ENCODE assay signal across 8 cellular contexts in genomic region chr10:14953452-14954000, GRCh38. TPM values are rescaled to one million over a fixed set of nuclear protein-coding genes. Genes with fewer than 3 reads are reported as not detected.
A peak's percentile ranks its signal among the peaks of the same experiment; 100 is the strongest.
DNase-seq lines count a peak whose midpoint lies in the region; ATAC-seq and TF ChIP-seq lines count a peak whose summit lies in the region.

No MANE protein-coding gene starts in this region.

- ATAC-seq in GM18858 (IDR thresholded peaks at IDR 0.05; ENCODE audit: unreplicated experiment) (peak; percentile 20), HG03045 (IDR thresholded peaks at IDR 0.05; ENCODE audit: unreplicated experiment) (peak; percentile 31), Panc1 (peak; percentile 85)

- peaks cover 31% of the 10 kb centered on the region for H4K20me1 ChIP-seq in BLaER1

- no peak for TF ChIP-seq CTCF in Panc1 (IDR thresholded peaks at IDR 0.05)
- no peak for TF ChIP-seq CTCF in lower leg skin (IDR thresholded peaks at IDR 0.05)
- TF ChIP-seq CTCF in testis (IDR thresholded peaks at IDR 0.05), result no peak

- no TSS peak for BruUV-seq in Panc1 (replicated peaks; lab: Mats Ljungman, UMichigan)

- H3K4me2 ChIP-seq in BLaER1, result peak overlapping the region; percentile 89

- H3K27me3 ChIP-seq in BLaER1, result no peaks in the 10 kb centered on the region
- no peaks in the 10 kb centered on the region for H3K27me3 ChIP-seq in Panc1 (ENCODE audit: control insufficient read depth, insufficient read depth, low read length)
- H3K27me3 ChIP-seq in testis, result no peaks in the 10 kb centered on the region

- no peak for TF ChIP-seq POLR2A in lower leg skin (IDR thresholded peaks at IDR 0.05)
- no peak for TF ChIP-seq POLR2A in testis (IDR thresholded peaks at IDR 0.05)

- intact Hi-C loops in Panc1 (cut with micrococcal nuclease; ENCODE audit: unreplicated experiment) (no loop called here), lower leg skin (cut with DNase I; ENCODE audit: low total_unique reads) (loop anchor here (10.0 kb wide), 1 partner anchor 69 kb away; no protein-coding TSS in a partner anchor), testis (cut with DNase I; ENCODE audit: low total_unique reads) (loop anchor here (10.0 kb wide), 1 partner anchor 141 kb away; the partner anchor contains the start of gene RPP38)

- H3K9ac ChIP-seq in BLaER1, result peak overlapping the region; percentile 87

- in situ Hi-C loops in Panc1 (cut with HindIII; ENCODE audit: low pct_unique_long_range_greater_than_20kb, low sequenced_read_pairs), result no loop called here

- CTCF ChIA-PET in Panc1 (lab: Charles Lee), result no interaction called here

- H3K27ac ChIP-seq in BLaER1 (peak overlapping the region; percentile 90), Panc1 (ENCODE audit: low read length) (peak overlapping the region; percentile 91), cingulate gyrus (ENCODE audit: low read depth, low read length) (peak overlapping the region; percentile 47), testis (peak overlapping the region; percentile 56 to 88)

- H3K4me1 ChIP-seq in BLaER1, result peaks cover 45% of the 10 kb centered on the region
- no peaks in the 10 kb centered on the region; the same call in 1 of the 2 replicates for H3K4me1 ChIP-seq in Panc1 (ENCODE audit: control insufficient read depth, insufficient read depth, low read length)
- peaks cover 4% of the 10 kb centered on the region for H3K4me1 ChIP-seq in testis

- peaks cover 23% of the 10 kb centered on the region for H3K36me3 ChIP-seq in BLaER1
- H3K36me3 ChIP-seq in Panc1 (ENCODE audit: control insufficient read depth, insufficient read depth, low read length), result no peaks in the 10 kb centered on the region; the same call in 1 of the 2 replicates
- no peaks in the 10 kb centered on the region for H3K36me3 ChIP-seq in testis (ENCODE audit: low read depth, missing control alignments)

- DNase-seq in Panc1 (ENCODE audit: low read depth, low spot score), result no peak
- DNase-seq in lower leg skin (ENCODE audit: low spot score in 2 of 2), result peak; percentile 42 to 91
- peak; percentile 59 for DNase-seq in testis
- DNase-seq in NCI-H2171 (lab: John Stamatoyannopoulos, UW), result no peak

- H3K4me3 ChIP-seq in BLaER1 (peak overlapping the region; percentile 88), Panc1 (ENCODE audit: low read depth in 2 of 2, low read length in 2 of 2) (peak overlapping the region; percentile 78 to 86), lower leg skin (ENCODE audit: low read depth, poor library complexity, severe bottlenecking) (peak overlapping the region; percentile 81), testis (peak overlapping the region; percentile 88 to 93)

- H3K9me3 ChIP-seq in BLaER1 (no peaks in the 10 kb centered on the region), Panc1 (ENCODE audit: control insufficient read depth, insufficient read depth, low read depth, low read length) (no peaks in the 10 kb centered on the region), testis (no peaks in the 10 kb centered on the region)

- WGBS in lower leg skin, 2 donors, result 2% methylated on average over 22 to 30 of the region's 31 CpGs
- 1 to 6% methylated on average over 2 to 31 of the region's 31 CpGs for whole genome bisulfite sequencing in testis, 2 donors

- POLR2A ChIA-PET in Panc1 (lab: Charles Lee), result no interaction called here

RNA-seq across cellular contexts. Expression of gene DCLRE1C, which starts 0.4 kb away (rescaled TPM):
- total RNA-seq in Panc1 (2021; ENCODE audit: unreplicated experiment), result 9.1 TPM
- polyA plus RNA-seq in Panc1 (2012; ENCODE audit: insufficient read length), result 5.1 TPM
- 10 to 100 TPM in 3 of 4 donors, 1 to 10 TPM in 1; 9.8 to 17.3 (median 12.0) TPM for total RNA-seq in lower leg skin
- 1 to 10 TPM; 4.6 to 5.1 TPM for total RNA-seq in testis
- polyA plus RNA-seq in testis (ENCODE audit: insufficient read depth, low read depth, low replicate concordance), result 2.2 TPM

RNA-seq across cellular contexts. Expression of gene MEIG1, which starts 5.7 kb away (rescaled TPM):
- total RNA-seq in Panc1 (2021; ENCODE audit: unreplicated experiment), result 0.54 TPM
- polyA plus RNA-seq in Panc1 (2012; ENCODE audit: insufficient read length), result 0.86 TPM
- total RNA-seq in lower leg skin, result not detected
- total RNA-seq in testis, result 1 to 10 TPM; 3.6 to 7.8 TPM
- polyA plus RNA-seq in testis (ENCODE audit: insufficient read depth, low read depth, low replicate concordance), result 33.1 TPM

Comparison
In these comparisons a context has a peak if more than half of its experiments do, and no peak if none do; other contexts are left out.
1. ATAC-seq: peak in every context shown above with its lines; median percentile 85 in Panc1; 31 in HG03045; 20 in GM18858.
2. DNase-seq: peak in lower leg skin (2 of 2) and testis (single experiment); none in Panc1 (single experiment) and NCI-H2171 (single experiment).
3. Peak in every context shown above with its lines, with median percentiles within 50 percentile points of each other: H3K27ac ChIP-seq and H3K4me3 ChIP-seq.